16 cellular contexts compared by ENCODE assay signal in the genomic region with DNA sequence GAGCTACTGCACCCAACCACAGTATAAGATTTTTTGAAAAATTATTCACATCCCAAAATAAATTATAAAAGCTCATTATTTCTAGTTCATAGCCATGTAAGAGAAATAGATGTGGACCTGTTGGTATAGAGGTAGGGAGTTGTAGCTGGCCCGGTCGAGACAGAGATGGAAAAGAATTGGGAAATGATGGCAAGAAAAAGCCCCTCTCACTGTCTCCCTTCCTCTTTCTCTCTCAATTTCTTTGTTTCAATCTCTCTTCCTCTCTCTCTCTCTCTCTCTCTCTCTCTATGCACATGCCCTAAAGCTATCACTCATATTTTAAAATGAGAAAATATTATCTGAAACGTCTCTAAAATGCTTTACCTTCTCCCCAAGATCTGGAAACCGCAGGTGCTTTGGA.
"Had no signal": no experiment of that assay in that cellular context is flagged by ENCODE, and none has a peak within 500 bp of the region (broad histone marks: within the 10 kb centered on the region; RNA-seq: fewer than 3 reads in every experiment).

No MANE protein-coding gene starts in this region.

- ATAC-seq: stimulated activated naive CD8-positive, alpha-beta T cell treated with anti-CD3 and anti-CD28 coated beads, Interleukin-15, Interleukin-2, amounts not matched to agents 100 U/mL and 50 U/mL, for 24 hours had no signal

- H3K36me3 Mint-ChIP-seq: activated naive CD8-positive, alpha-beta T cell treated with anti-CD3 and anti-CD28 coated beads, Interleukin-2, amount 10 ng/mL, durations not matched to agents 7 days and 5 days; brain had no signal

- H3K4me1 Mint-ChIP-seq: activated naive CD8-positive, alpha-beta T cell treated with anti-CD3 and anti-CD28 coated beads, Interleukin-2, amount 10 ng/mL, durations not matched to agents 7 days and 5 days had no signal

- H3K4me3 Mint-ChIP-seq: activated naive CD8-positive, alpha-beta T cell treated with anti-CD3 and anti-CD28 coated beads, Interleukin-2, amount 10 ng/mL, durations not matched to agents 7 days and 5 days; brain; nephron progenitor cell had no signal

- DNase-seq: activated CD4-positive, alpha-beta T cell treated with anti-CD3 and anti-CD28 coated beads, Interleukin-2, amount 50 U/mL, for 1 hour; activated CD8-positive, alpha-beta memory T cell treated with anti-CD3 and anti-CD28 coated beads, Interleukin-2, amount 50 U/mL, for 4 hours; activated naive CD4-positive, alpha-beta T cell; activated naive CD8-positive, alpha-beta T cell treated with anti-CD3 and anti-CD28 coated beads, Interleukin-2, amount 10 ng/mL, durations not matched to agents 7 days and 5 days; foreskin melanocyte; glutamatergic neuron; hippocampal formation; left cardiac atrium; mesendoderm; nephron progenitor cell; nucleus accumbens; stimulated activated CD4-positive, alpha-beta T cell treated with anti-CD3 and anti-CD28 coated beads, Interleukin-2, amount 100 ng/mL, for 24 hours; stimulated activated naive CD8-positive, alpha-beta T cell treated with anti-CD3 and anti-CD28 coated beads, Interleukin-15, Interleukin-2, amounts not matched to agents 100 U/mL and 50 U/mL, for 24 hours; T-helper 9 cell; tibial artery had no signal

- H3K9me3 Mint-ChIP-seq: activated naive CD8-positive, alpha-beta T cell treated with anti-CD3 and anti-CD28 coated beads, Interleukin-2, amount 10 ng/mL, durations not matched to agents 7 days and 5 days; nephron progenitor cell had no signal

- H3K27ac Mint-ChIP-seq: activated naive CD8-positive, alpha-beta T cell treated with anti-CD3 and anti-CD28 coated beads, Interleukin-2, amount 10 ng/mL, durations not matched to agents 7 days and 5 days; nephron progenitor cell had no signal
